Comparison of ENCODE assay signal across 8 cellular contexts in genomic region chr4:76301068-76301774, GRCh38. TPM values are rescaled to one million over a fixed set of nuclear protein-coding genes. Genes with fewer than 3 reads are reported as not detected.
DNase-seq lines count a peak whose midpoint lies in the region; ATAC-seq and TF ChIP-seq lines count a peak whose summit lies in the region.

No MANE protein-coding gene starts in this region.

- peak; percentile 80 for DNase-seq in ELR (ENCODE audit: low read depth)
- peak; percentile 81 for DNase-seq in RPMI7951 (ENCODE audit: low read depth)
- DNase-seq in epithelial cell of esophagus (ENCODE audit: low read depth) = peak; percentile 89
- peak; percentile 95 for DNase-seq in renal cortical epithelial cell (ENCODE audit: low read depth)
- DNase-seq in NCI-H82 treated with DMSO at 0.1 percent for 48 hours (lab: John Stamatoyannopoulos, UW; ENCODE audit: unreplicated experiment) = no peak
- DNase-seq in glutamatergic neuron = no peak

- no peak for TF ChIP-seq CTCF in epithelial cell of esophagus (IDR thresholded peaks at IDR 0.05; ENCODE audit: insufficient read depth, low read depth, low read length, missing control alignments)
- no peak for TF ChIP-seq CTCF in glutamatergic neuron (IDR thresholded peaks at IDR 0.05; ENCODE audit: partially characterized antibody, unreplicated experiment)

- H3K27ac Mint-ChIP-seq in glutamatergic neuron (ENCODE audit: unreplicated experiment) = no peak overlapping the region

- ATAC-seq in GM19452 (IDR thresholded peaks at IDR 0.05; ENCODE audit: unreplicated experiment) = peak; percentile 99
- ATAC-seq in HG03432 (IDR thresholded peaks at IDR 0.05; ENCODE audit: unreplicated experiment) = peak; percentile 99

- no peak overlapping the region for H3K4me3 ChIP-seq in epithelial cell of esophagus (ENCODE audit: low read length)

- H3K27me3 Mint-ChIP-seq in glutamatergic neuron (ENCODE audit: unreplicated experiment) = peaks cover 5% of the 10 kb centered on the region

- no peak overlapping the region for H3K4me3 Mint-ChIP-seq in glutamatergic neuron (ENCODE audit: unreplicated experiment)

- H3K9me3 Mint-ChIP-seq in glutamatergic neuron (ENCODE audit: unreplicated experiment) = peaks cover 7% of the 10 kb centered on the region

- peaks cover 26% of the 10 kb centered on the region for H3K36me3 Mint-ChIP-seq in glutamatergic neuron (ENCODE audit: unreplicated experiment)

- peaks cover 8% of the 10 kb centered on the region for H3K4me1 Mint-ChIP-seq in glutamatergic neuron (ENCODE audit: low read depth, unreplicated experiment)

RNA-seq across cellular contexts. Expression of gene STBD1, which starts 5.3 kb away (rescaled TPM):
- total RNA-seq in RPMI7951 (2014; rRNA removed; shearing (Covaris generic)) = 10.1 and 12.0 TPM in 2 replicates
- 10.6 and 11.6 TPM in 2 replicates for total RNA-seq in renal cortical epithelial cell
- total RNA-seq in glutamatergic neuron (ENCODE audit: unreplicated experiment) = 15.9 TPM

RNA-seq across cellular contexts. Expression of gene FAM47E, which starts 49.7 kb away (rescaled TPM):
- total RNA-seq in RPMI7951 (2014; rRNA removed; shearing (Covaris generic)) = 0.20 and 1.4 TPM in 2 replicates
- total RNA-seq in renal cortical epithelial cell (1.0 and 5.7 TPM in 2 replicates), glutamatergic neuron (ENCODE audit: unreplicated experiment) (2.9 TPM)

Comparison
In these comparisons a context has a peak if more than half of its experiments do, and no peak if none do; other contexts are left out.
1. DNase-seq: peak in ELR (single experiment), RPMI7951 (single experiment), epithelial cell of esophagus (single experiment) and renal cortical epithelial cell (single experiment); none in NCI-H82 treated with DMSO at 0.1 percent for 48 hours (single experiment) and glutamatergic neuron (single experiment).